8 cellular contexts compared by ENCODE assay signal in genomic region chr5:181242031-181242451, GRCh38. TPM values are rescaled to one million over a fixed set of nuclear protein-coding genes. Genes with fewer than 3 reads are reported as not detected.
DNase-seq lines count a peak whose midpoint lies in the region; ATAC-seq and TF ChIP-seq lines count a peak whose summit lies in the region.

No MANE protein-coding gene starts in this region.

- peak overlapping the region; percentile 100 for H3K27ac Mint-ChIP-seq in osteocyte (ENCODE audit: unreplicated experiment)

- peak; percentile 19 for DNase-seq in EH (ENCODE audit: low read depth)
- DNase-seq in RWPE1 (ENCODE audit: low spot score) = no peak
- DNase-seq in epithelial cell of prostate (ENCODE audit: low read depth, low spot score) = no peak
- no peak for DNase-seq in osteocyte (ENCODE audit: extremely low spot score, unreplicated experiment)
- DNase-seq in globus pallidus (ENCODE audit: low spot score) = no peak
- no peak for DNase-seq in COLO829 (ENCODE audit: low spot score)

- no peaks in the 10 kb centered on the region for H3K9me3 Mint-ChIP-seq in osteocyte (ENCODE audit: unreplicated experiment)

- H3K27ac ChIP-seq in RWPE1 (peak overlapping the region; percentile 97), epithelial cell of prostate (peak overlapping the region; percentile 99)

- POLR2A ChIA-PET in RWPE1 (lab: Yijun Ruan, JAX; ENCODE audit: low non-redundant PET) = interaction anchor here (1.2 to 2.3 kb wide), 3 partner anchors 13 to 37 kb away, joined by 3 to 16 read pairs (median 3); partner anchors contain the start of genes TRIM41 and TRIM7

- TF ChIP-seq CTCF in RWPE1 (conservative IDR thresholded peaks at IDR 0.05; ENCODE audit: low read depth) = no peak
- no peak for TF ChIP-seq CTCF in osteocyte (IDR thresholded peaks at IDR 0.05)

- peaks cover 44% of the 10 kb centered on the region for H3K4me1 Mint-ChIP-seq in osteocyte (ENCODE audit: unreplicated experiment)

- ATAC-seq in HG03432 (IDR thresholded peaks at IDR 0.05; ENCODE audit: unreplicated experiment) (no peak), HG03280 (IDR thresholded peaks at IDR 0.05; ENCODE audit: unreplicated experiment) (no peak)

- CTCF ChIA-PET in RWPE1 (lab: Yijun Ruan, JAX) = no interaction called here

- H3K4me3 Mint-ChIP-seq in osteocyte (ENCODE audit: unreplicated experiment) = peak overlapping the region; percentile 94

- H3K36me3 Mint-ChIP-seq in osteocyte (ENCODE audit: unreplicated experiment) = peaks cover 34% of the 10 kb centered on the region

- no peaks in the 10 kb centered on the region for H3K27me3 Mint-ChIP-seq in osteocyte (ENCODE audit: unreplicated experiment)

RNA-seq across cellular contexts. Expression of gene RACK1, which starts 1.7 kb away (rescaled TPM):
- 1,869 and 1,921 TPM in 2 replicates for total RNA-seq in osteocyte

RNA-seq across cellular contexts. Expression of gene TRIM52, which starts 18.9 kb away (rescaled TPM):
- 12.8 and 13.7 TPM in 2 replicates for total RNA-seq in osteocyte

RNA-seq across cellular contexts. Expression of gene TRIM41, which starts 19.0 kb away (rescaled TPM):
- 25.2 and 27.1 TPM in 2 replicates for total RNA-seq in osteocyte

RNA-seq across cellular contexts. Expression of gene TRIM7, which starts 37.0 kb away (rescaled TPM):
- total RNA-seq in osteocyte = 3.8 and 4.0 TPM in 2 replicates
